1 cellular context compared by ENCODE assay signal in the genomic region with DNA sequence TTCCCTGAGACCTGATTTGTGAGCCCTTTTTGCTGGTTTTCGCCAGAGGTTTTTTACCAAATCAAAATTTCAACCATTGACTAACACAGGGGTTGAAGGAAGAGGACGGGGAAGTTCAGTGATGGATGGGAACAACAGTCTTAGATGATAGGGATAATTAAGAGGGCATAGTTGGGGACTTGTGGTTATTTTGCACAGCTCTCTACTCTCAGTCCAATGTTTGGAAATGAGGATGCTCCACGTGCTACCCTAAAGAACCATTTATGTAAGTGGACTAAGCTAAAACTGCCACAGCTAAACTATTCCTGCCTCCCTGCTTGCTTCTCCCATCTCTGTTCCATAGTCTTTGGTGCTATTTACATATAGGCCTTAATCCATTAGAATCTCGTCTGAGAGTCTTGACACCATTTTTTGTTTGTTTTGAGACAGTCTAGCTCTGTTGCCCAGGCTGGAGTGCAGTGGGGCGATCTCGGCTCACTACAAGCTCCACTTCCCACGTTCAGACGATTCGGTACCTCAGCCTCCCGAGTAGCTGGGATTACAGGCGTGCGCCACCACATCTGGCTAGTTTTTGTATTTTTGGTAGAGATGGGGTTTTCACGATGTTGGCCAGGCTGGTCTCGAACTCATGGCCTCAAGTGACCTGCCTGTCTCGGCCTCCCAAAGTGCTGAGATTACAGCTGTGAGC.
A peak's percentile ranks its signal among the peaks of the same experiment; 100 is the strongest.
TF ChIP-seq lines count a peak whose summit lies in the region.

No MANE protein-coding gene starts in this region.

TF ChIP-seq in K562, 482 proteins besides CTCF, POLR2A, EP300 and RAD21 (continued from another document and continues in another):
- TF ChIP-seq, protein P1, sequence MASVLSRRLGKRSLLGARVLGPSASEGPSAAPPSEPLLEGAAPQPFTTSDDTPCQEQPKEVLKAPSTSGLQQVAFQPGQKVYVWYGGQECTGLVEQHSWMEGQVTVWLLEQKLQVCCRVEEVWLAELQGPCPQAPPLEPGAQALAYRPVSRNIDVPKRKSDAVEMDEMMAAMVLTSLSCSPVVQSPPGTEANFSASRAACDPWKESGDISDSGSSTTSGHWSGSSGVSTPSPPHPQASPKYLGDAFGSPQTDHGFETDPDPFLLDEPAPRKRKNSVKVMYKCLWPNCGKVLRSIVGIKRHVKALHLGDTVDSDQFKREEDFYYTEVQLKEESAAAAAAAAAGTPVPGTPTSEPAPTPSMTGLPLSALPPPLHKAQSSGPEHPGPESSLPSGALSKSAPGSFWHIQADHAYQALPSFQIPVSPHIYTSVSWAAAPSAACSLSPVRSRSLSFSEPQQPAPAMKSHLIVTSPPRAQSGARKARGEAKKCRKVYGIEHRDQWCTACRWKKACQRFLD (CRISPR knock-in tag; IDR thresholded peaks at IDR 0.05) = peak; percentile 15; the same call in 1 of the 2 replicates
- TF ChIP-seq MYC (IDR thresholded peaks at IDR 0.05; ENCODE audit: low read depth, low read length) (no peak), MYC (CRISPR knock-in tag; IDR thresholded peaks at IDR 0.05; ENCODE audit: borderline replicate concordance, low read depth) (no peak), MTA2 (IDR thresholded peaks at IDR 0.05; ENCODE audit: low read depth) (no peak), NFATC3 (IDR thresholded peaks at IDR 0.05) (no peak), HEY1 (CRISPR knock-in tag; IDR thresholded peaks at IDR 0.05; ENCODE audit: borderline replicate concordance) (no peak; the same call in 1 of the 2 replicates), ZBTB8A (IDR thresholded peaks at IDR 0.05; ENCODE audit: partially characterized antibody) (no peak), SMAD1 (IDR thresholded peaks at IDR 0.05; ENCODE audit: low read depth, low read length, partially characterized antibody) (no peak), ZFP30 (CRISPR knock-in tag; IDR thresholded peaks at IDR 0.05; ENCODE audit: borderline replicate concordance) (no peak), ZNF79 (CRISPR knock-in tag; IDR thresholded peaks at IDR 0.05; ENCODE audit: low read depth) (no peak), ETV6 (IDR thresholded peaks at IDR 0.05; ENCODE audit: borderline replicate concordance in 1 of 2, low read depth in 2 of 2, low read length in 1 of 2) (no peak), ETV6 (CRISPR knock-in tag; IDR thresholded peaks at IDR 0.05; ENCODE audit: borderline replicate concordance) (no peak), GATA2 (CRISPR knock-in tag; IDR thresholded peaks at IDR 0.05) (no peak), MECOM (CRISPR knock-in tag; IDR thresholded peaks at IDR 0.05) (no peak), SIN3A (IDR thresholded peaks at IDR 0.05; ENCODE audit: borderline replicate concordance in 2 of 2, control insufficient read depth in 1 of 2, low read depth in 2 of 2, low read length in 2 of 2) (no peak), MYBL2 (IDR thresholded peaks at IDR 0.05; ENCODE audit: low read depth) (no peak), MYBL2 (CRISPR knock-in tag; IDR thresholded peaks at IDR 0.05; ENCODE audit: borderline replicate concordance) (no peak), MEF2A (IDR thresholded peaks at IDR 0.05; ENCODE audit: control insufficient read depth, low read depth, low read length) (no peak), FOXM1 (IDR thresholded peaks at IDR 0.05; ENCODE audit: low read depth) (no peak), FOXM1 (CRISPR knock-in tag; IDR thresholded peaks at IDR 0.05; ENCODE audit: low read depth) (no peak), BCOR (IDR thresholded peaks at IDR 0.05) (peak; percentile 66), MXI1 (IDR thresholded peaks at IDR 0.05; ENCODE audit: low read depth, low read length) (no peak), HMG20B (CRISPR knock-in tag; IDR thresholded peaks at IDR 0.05) (no peak), PRMT5 (CRISPR knock-in tag; IDR thresholded peaks at IDR 0.05) (no peak)
- TF ChIP-seq, protein P2, sequence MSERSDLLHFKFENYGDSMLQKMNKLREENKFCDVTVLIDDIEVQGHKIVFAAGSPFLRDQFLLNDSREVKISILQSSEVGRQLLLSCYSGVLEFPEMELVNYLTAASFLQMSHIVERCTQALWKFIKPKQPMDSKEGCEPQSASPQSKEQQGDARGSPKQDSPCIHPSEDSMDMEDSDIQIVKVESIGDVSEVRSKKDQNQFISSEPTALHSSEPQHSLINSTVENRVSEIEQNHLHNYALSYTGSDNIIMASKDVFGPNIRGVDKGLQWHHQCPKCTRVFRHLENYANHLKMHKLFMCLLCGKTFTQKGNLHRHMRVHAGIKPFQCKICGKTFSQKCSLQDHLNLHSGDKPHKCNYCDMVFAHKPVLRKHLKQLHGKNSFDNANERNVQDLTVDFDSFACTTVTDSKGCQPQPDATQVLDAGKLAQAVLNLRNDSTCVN (CRISPR knock-in tag; IDR thresholded peaks at IDR 0.05) = 0 out of 2 replicates have a peak, but pooled peaks have one; percentile 43
- TF ChIP-seq, protein P3, sequence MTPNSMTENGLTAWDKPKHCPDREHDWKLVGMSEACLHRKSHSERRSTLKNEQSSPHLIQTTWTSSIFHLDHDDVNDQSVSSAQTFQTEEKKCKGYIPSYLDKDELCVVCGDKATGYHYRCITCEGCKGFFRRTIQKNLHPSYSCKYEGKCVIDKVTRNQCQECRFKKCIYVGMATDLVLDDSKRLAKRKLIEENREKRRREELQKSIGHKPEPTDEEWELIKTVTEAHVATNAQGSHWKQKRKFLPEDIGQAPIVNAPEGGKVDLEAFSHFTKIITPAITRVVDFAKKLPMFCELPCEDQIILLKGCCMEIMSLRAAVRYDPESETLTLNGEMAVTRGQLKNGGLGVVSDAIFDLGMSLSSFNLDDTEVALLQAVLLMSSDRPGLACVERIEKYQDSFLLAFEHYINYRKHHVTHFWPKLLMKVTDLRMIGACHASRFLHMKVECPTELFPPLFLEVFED (CRISPR knock-in tag; conservative IDR thresholded peaks at IDR 0.05) = peak; percentile 40; the same call in 1 of the 2 replicates
- TF ChIP-seq, protein P4, sequence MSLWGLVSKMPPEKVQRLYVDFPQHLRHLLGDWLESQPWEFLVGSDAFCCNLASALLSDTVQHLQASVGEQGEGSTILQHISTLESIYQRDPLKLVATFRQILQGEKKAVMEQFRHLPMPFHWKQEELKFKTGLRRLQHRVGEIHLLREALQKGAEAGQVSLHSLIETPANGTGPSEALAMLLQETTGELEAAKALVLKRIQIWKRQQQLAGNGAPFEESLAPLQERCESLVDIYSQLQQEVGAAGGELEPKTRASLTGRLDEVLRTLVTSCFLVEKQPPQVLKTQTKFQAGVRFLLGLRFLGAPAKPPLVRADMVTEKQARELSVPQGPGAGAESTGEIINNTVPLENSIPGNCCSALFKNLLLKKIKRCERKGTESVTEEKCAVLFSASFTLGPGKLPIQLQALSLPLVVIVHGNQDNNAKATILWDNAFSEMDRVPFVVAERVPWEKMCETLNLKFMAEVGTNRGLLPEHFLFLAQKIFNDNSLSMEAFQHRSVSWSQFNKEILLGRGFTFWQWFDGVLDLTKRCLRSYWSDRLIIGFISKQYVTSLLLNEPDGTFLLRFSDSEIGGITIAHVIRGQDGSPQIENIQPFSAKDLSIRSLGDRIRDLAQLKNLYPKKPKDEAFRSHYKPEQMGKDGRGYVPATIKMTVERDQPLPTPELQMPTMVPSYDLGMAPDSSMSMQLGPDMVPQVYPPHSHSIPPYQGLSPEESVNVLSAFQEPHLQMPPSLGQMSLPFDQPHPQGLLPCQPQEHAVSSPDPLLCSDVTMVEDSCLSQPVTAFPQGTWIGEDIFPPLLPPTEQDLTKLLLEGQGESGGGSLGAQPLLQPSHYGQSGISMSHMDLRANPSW (CRISPR knock-in tag; IDR thresholded peaks at IDR 0.05) = no peak
- TF ChIP-seq, protein P5, sequence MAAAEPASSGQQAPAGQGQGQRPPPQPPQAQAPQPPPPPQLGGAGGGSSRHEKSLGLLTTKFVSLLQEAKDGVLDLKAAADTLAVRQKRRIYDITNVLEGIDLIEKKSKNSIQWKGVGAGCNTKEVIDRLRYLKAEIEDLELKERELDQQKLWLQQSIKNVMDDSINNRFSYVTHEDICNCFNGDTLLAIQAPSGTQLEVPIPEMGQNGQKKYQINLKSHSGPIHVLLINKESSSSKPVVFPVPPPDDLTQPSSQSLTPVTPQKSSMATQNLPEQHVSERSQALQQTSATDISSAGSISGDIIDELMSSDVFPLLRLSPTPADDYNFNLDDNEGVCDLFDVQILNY (CRISPR knock-in tag; IDR thresholded peaks at IDR 0.05) = 0 out of 2 replicates have a peak, but pooled peaks have one; percentile 32
- TF ChIP-seq, protein P6, sequence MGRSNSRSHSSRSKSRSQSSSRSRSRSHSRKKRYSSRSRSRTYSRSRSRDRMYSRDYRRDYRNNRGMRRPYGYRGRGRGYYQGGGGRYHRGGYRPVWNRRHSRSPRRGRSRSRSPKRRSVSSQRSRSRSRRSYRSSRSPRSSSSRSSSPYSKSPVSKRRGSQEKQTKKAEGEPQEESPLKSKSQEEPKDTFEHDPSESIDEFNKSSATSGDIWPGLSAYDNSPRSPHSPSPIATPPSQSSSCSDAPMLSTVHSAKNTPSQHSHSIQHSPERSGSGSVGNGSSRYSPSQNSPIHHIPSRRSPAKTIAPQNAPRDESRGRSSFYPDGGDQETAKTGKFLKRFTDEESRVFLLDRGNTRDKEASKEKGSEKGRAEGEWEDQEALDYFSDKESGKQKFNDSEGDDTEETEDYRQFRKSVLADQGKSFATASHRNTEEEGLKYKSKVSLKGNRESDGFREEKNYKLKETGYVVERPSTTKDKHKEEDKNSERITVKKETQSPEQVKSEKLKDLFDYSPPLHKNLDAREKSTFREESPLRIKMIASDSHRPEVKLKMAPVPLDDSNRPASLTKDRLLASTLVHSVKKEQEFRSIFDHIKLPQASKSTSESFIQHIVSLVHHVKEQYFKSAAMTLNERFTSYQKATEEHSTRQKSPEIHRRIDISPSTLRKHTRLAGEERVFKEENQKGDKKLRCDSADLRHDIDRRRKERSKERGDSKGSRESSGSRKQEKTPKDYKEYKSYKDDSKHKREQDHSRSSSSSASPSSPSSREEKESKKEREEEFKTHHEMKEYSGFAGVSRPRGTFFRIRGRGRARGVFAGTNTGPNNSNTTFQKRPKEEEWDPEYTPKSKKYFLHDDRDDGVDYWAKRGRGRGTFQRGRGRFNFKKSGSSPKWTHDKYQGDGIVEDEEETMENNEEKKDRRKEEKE (IDR thresholded peaks at IDR 0.05; ENCODE audit: borderline replicate concordance in 1 of 2, control insufficient read depth in 1 of 2, low read depth in 2 of 2, low read length in 1 of 2) = no peak
- TF ChIP-seq, protein P7, sequence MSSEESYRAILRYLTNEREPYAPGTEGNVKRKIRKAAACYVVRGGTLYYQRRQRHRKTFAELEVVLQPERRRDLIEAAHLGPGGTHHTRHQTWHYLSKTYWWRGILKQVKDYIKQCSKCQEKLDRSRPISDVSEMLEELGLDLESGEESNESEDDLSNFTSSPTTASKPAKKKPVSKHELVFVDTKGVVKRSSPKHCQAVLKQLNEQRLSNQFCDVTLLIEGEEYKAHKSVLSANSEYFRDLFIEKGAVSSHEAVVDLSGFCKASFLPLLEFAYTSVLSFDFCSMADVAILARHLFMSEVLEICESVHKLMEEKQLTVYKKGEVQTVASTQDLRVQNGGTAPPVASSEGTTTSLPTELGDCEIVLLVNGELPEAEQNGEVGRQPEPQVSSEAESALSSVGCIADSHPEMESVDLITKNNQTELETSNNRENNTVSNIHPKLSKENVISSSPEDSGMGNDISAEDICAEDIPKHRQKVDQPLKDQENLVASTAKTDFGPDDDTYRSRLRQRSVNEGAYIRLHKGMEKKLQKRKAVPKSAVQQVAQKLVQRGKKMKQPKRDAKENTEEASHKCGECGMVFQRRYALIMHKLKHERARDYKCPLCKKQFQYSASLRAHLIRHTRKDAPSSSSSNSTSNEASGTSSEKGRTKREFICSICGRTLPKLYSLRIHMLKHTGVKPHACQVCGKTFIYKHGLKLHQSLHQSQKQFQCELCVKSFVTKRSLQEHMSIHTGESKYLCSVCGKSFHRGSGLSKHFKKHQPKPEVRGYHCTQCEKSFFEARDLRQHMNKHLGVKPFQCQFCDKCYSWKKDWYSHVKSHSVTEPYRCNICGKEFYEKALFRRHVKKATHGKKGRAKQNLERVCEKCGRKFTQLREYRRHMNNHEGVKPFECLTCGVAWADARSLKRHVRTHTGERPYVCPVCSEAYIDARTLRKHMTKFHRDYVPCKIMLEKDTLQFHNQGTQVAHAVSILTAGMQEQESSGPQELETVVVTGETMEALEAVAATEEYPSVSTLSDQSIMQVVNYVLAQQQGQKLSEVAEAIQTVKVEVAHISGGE (CRISPR knock-in tag; IDR thresholded peaks at IDR 0.05) = no peak
